Comparison of ENCODE assay signal across 17 cellular contexts in the genomic region with DNA sequence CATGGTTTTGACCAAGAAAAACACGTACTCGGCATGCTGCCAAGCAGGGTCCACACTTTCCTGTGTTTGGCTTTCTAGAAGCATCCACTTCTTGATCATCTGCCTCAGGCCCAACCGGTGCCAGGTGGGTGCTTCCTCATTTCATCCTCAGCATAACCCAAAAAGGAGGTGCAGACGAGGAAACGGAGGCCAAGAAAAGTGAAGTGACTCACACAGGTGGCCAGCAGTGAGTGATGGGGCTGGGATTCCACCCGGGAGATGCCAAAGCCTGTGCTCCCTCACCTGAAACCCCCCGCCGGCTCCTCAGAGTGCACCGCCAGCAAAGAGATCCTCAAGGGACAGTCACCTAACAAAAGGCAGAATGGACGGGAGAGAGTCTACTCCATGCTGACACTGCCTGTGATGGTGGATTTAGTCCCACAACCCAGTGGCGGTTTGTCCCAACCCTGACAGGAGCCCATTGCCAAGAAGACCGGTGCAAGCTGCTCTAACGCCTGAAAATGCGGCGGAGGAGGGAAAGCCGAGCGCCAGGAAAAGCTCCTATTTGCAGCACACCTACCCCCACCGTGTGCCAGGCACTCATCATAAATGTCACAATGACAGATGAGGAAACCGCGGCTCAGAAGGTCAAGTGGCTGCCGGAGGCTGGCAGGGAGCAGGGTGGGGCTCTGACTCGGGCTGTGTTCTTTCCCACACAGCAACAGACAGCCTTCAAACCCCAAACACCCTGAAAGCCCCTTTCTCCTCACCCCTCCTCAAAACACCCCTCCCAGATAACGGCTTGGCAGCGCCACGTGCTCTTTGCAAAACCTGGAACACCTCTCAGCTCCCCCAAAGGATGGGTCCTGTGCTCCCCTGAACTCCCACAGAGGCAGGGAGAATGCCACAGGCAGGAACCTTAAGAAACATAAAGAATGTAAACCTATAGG. TPM values are rescaled to one million over a fixed set of nuclear protein-coding genes. Genes with fewer than 3 reads are reported as not detected.
DNase-seq lines count a peak whose midpoint lies in the region; ATAC-seq and TF ChIP-seq lines count a peak whose summit lies in the region.
"Had no signal": no experiment of that assay in that cellular context is flagged by ENCODE, and none has a peak within 500 bp of the region (broad histone marks: within the 10 kb centered on the region; RNA-seq: fewer than 3 reads in every experiment).

No MANE protein-coding gene starts in this region.

- no peaks in the 10 kb centered on the region for H3K9me3 Mint-ChIP-seq in activated naive CD8-positive, alpha-beta T cell treated with anti-CD3 and anti-CD28 coated beads, Interleukin-2, amount 10 ng/mL, durations not matched to agents 7 days and 5 days

- H3K4me3 ChIP-seq in skin epidermis (no peak overlapping the region), upper lobe of right lung (no peak overlapping the region)
- H3K4me3 ChIP-seq: K562, lung had no signal

- intact Hi-C loops in upper lobe of right lung (cut with DNase I) (no loop called here), Right ventricle myocardium superior (cut with DNase I) (no loop called here)

- peaks cover 84% of the 10 kb centered on the region for H3K4me1 Mint-ChIP-seq in activated naive CD8-positive, alpha-beta T cell treated with anti-CD3 and anti-CD28 coated beads, Interleukin-2, amount 10 ng/mL, durations not matched to agents 7 days and 5 days

- POLR2A ChIA-PET in activated naive CD8-positive, alpha-beta T cell treated with anti-CD3 and anti-CD28 coated beads, Interleukin-2, amount 10 ng/mL, durations not matched to agents 7 days and 5 days (lab: Charles Lee), result interaction anchor here (0.5 to 3.9 kb wide), 13 partner anchors 8 to 61 kb away, joined by 3 to 30 read pairs (median 9); a partner anchor contains a TSS

- peak overlapping the region; percentile 95 for H3K27ac Mint-ChIP-seq in activated naive CD8-positive, alpha-beta T cell treated with anti-CD3 and anti-CD28 coated beads, Interleukin-2, amount 10 ng/mL, durations not matched to agents 7 days and 5 days

- DNase-seq in NCI-H2107 treated with DMSO at 0.1 percent for 48 hours (lab: John Stamatoyannopoulos, UW; ENCODE audit: unreplicated experiment) (peak; percentile 47), NCI-H2107 (lab: John Stamatoyannopoulos, UW) (no peak), cerebellar nuclear complex (lab: John Stamatoyannopoulos, UW) (no peak), upper lobe of right lung (no peak), Right ventricle myocardium superior (no peak)
- peak; percentile 64 to 74 for DNase-seq in activated CD4-positive, alpha-beta T cell treated with anti-CD3 and anti-CD28 coated beads for 4 hours
- peak; percentile 54 for DNase-seq in activated naive CD8-positive, alpha-beta T cell treated with anti-CD3 and anti-CD28 coated beads, Interleukin-2, amount 10 ng/mL, durations not matched to agents 7 days and 5 days
- DNase-seq: 8988T, aorta, HCEC 1CT, heart left ventricle, RPMI8226, WERI-Rb-1 had no signal

- H3K9me3 ChIP-seq in upper lobe of right lung, result no peaks in the 10 kb centered on the region
- H3K9me3 ChIP-seq: heart left ventricle had no signal

- no peaks in the 10 kb centered on the region for H3K27me3 Mint-ChIP-seq in activated naive CD8-positive, alpha-beta T cell treated with anti-CD3 and anti-CD28 coated beads, Interleukin-2, amount 10 ng/mL, durations not matched to agents 7 days and 5 days

- peak overlapping the region; percentile 79 for H3K4me3 Mint-ChIP-seq in activated naive CD8-positive, alpha-beta T cell treated with anti-CD3 and anti-CD28 coated beads, Interleukin-2, amount 10 ng/mL, durations not matched to agents 7 days and 5 days

- TF ChIP-seq CTCF in upper lobe of right lung (IDR thresholded peaks at IDR 0.05), result no peak

- H3K4me1 ChIP-seq in upper lobe of right lung, result no peaks in the 10 kb centered on the region
- H3K4me1 ChIP-seq: heart left ventricle, parathyroid adenoma had no signal

- peak overlapping the region in 16 of 21 experiments; percentile 2 to 99 (median 61) for H3K27ac ChIP-seq in skin epidermis
- no peak overlapping the region for H3K27ac ChIP-seq in upper lobe of right lung
- H3K27ac ChIP-seq: parathyroid adenoma, WERI-Rb-1 had no signal

- ATAC-seq in activated naive CD8-positive, alpha-beta T cell treated with anti-CD3 and anti-CD28 coated beads, Interleukin-2, amount 10 ng/mL, durations not matched to agents 7 days and 5 days (ENCODE audit: low read depth), result peak; percentile 34
- ATAC-seq in upper lobe of right lung (no peak), Right ventricle myocardium superior (ENCODE audit: poor library complexity) (no peak)
- ATAC-seq: heart left ventricle, K562 had no signal

- no peaks in the 10 kb centered on the region for H3K36me3 ChIP-seq in upper lobe of right lung
- H3K36me3 ChIP-seq: heart left ventricle, WERI-Rb-1 had no signal

- peaks cover 18% of the 10 kb centered on the region for H3K27me3 ChIP-seq in upper lobe of right lung

- H3K36me3 Mint-ChIP-seq in activated naive CD8-positive, alpha-beta T cell treated with anti-CD3 and anti-CD28 coated beads, Interleukin-2, amount 10 ng/mL, durations not matched to agents 7 days and 5 days, result peaks cover 53% of the 10 kb centered on the region

RNA-seq across cellular contexts. Expression of a gene that starts 18.8 kb away (rescaled TPM):
- total RNA-seq in activated naive CD8-positive, alpha-beta T cell treated with anti-CD3 and anti-CD28 coated beads, Interleukin-2, amount 10 ng/mL, durations not matched to agents 7 days and 5 days, result 100 to 1,000 TPM in 1 of 2 experiments, 10 to 100 TPM in 1; 99.5 to 104 TPM
- total RNA-seq in upper lobe of right lung, result 2.4 TPM
- total RNA-seq in Right ventricle myocardium superior, result 0.08 TPM

Comparison
In these comparisons a context has a peak if more than half of its experiments do, and no peak if none do; other contexts are left out.
1. DNase-seq: peak in NCI-H2107 treated with DMSO at 0.1 percent for 48 hours (single experiment), activated CD4-positive, alpha-beta T cell treated with anti-CD3 and anti-CD28 coated beads for 4 hours (2 of 2) and activated naive CD8-positive, alpha-beta T cell treated with anti-CD3 and anti-CD28 coated beads, Interleukin-2, amount 10 ng/mL, durations not matched to agents 7 days and 5 days (single experiment); none in NCI-H2107 (single experiment), cerebellar nuclear complex (0 of 2), upper lobe of right lung (single experiment) and Right ventricle myocardium superior (single experiment).
2. RNA of a gene that starts 18.8 kb away (total RNA-seq): 99.5 to 104 TPM in activated naive CD8-positive, alpha-beta T cell treated with anti-CD3 and anti-CD28 coated beads, Interleukin-2, amount 10 ng/mL, durations not matched to agents 7 days and 5 days; 2.4 TPM in upper lobe of right lung (single experiment) and 0.08 TPM in Right ventricle myocardium superior (single experiment); every median in the first group is over 10 times any median in the second.